ENCODE assay signal across 25 cellular contexts in genomic region chr2:81542119-81542518, GRCh38.
"Had no signal": no experiment of that assay in that cellular context is flagged by ENCODE, and none has a peak within 500 bp of the region (broad histone marks: within the 10 kb centered on the region; RNA-seq: fewer than 3 reads in every experiment).

No MANE protein-coding gene starts in this region.

- DNase-seq: activated CD4-positive, alpha-beta T cell treated with anti-CD3 and anti-CD28 coated beads, Interleukin-2, amount 10 ng/mL, durations not matched to agents 24 days and 14 days; activated CD4-positive, alpha-beta T cell treated with anti-CD3 and anti-CD28 coated beads, Interleukin-2, amount 50 U/mL, for 48 hours; activated CD4-positive, CD25-positive, alpha-beta regulatory T cell treated with anti-CD3 and anti-CD28 coated beads, Interleukin-2, amount 50 U/mL, for 72 hours; activated CD8-positive, alpha-beta memory T cell treated with anti-CD3 and anti-CD28 coated beads, Interleukin-2, amount 10 ng/mL, durations not matched to agents 7 days and 5 days; activated effector memory CD4-positive, alpha-beta T cell treated with anti-CD3 and anti-CD28 coated beads, Interleukin-2, amount 50 U/mL, for 16 hours; activated naive CD4-positive, alpha-beta T cell treated with anti-CD3 and anti-CD28 coated beads for 36 hours; activated T-cell treated with anti-CD3 and anti-CD28 coated beads, Interleukin-2, amount 50 U/mL, for 24 hours; amygdala; cerebellar nuclear complex; Karpas-422; NCI-H1048; NCI-H1694; NCI-H2029; NCI-H2107; NCI-H526; SIG-M5; T-helper 17 cell; T-helper 9 cell had no signal

- H3K4me1 Mint-ChIP-seq: activated CD4-positive, alpha-beta T cell treated with anti-CD3 and anti-CD28 coated beads, Interleukin-2, amount 10 ng/mL, durations not matched to agents 24 days and 14 days; activated CD8-positive, alpha-beta memory T cell treated with anti-CD3 and anti-CD28 coated beads, Interleukin-2, amount 10 ng/mL, durations not matched to agents 7 days and 5 days; brain; T-helper 17 cell; WTC11 had no signal

- ATAC-seq: activated CD8-positive, alpha-beta memory T cell treated with anti-CD3 and anti-CD28 coated beads, Interleukin-2, amount 10 ng/mL, durations not matched to agents 7 days and 5 days; T-helper 17 cell; WTC11 had no signal

- H3K27me3 Mint-ChIP-seq: activated CD4-positive, alpha-beta T cell treated with anti-CD3 and anti-CD28 coated beads, Interleukin-2, amount 10 ng/mL, durations not matched to agents 24 days and 14 days; activated CD8-positive, alpha-beta memory T cell treated with anti-CD3 and anti-CD28 coated beads, Interleukin-2, amount 10 ng/mL, durations not matched to agents 7 days and 5 days; activated naive CD8-positive, alpha-beta T cell; activated T-cell treated with anti-CD3 and anti-CD28 coated beads, Interleukin-2, amount 50 U/mL, for 24 hours; brain; dendritic cell treated with granulocyte-macrophage colony-stimulating factor and Interleukin-4, amounts not matched to agents 40 ng/mL and 50 ng/mL, for 4 days; T-helper 17 cell had no signal

- FAIRE-seq: astrocyte, colon, RCC 7860 had no signal

- H3K4me3 Mint-ChIP-seq: activated CD4-positive, alpha-beta T cell treated with anti-CD3 and anti-CD28 coated beads, Interleukin-2, amount 10 ng/mL, durations not matched to agents 24 days and 14 days; activated CD8-positive, alpha-beta memory T cell treated with anti-CD3 and anti-CD28 coated beads, Interleukin-2, amount 10 ng/mL, durations not matched to agents 7 days and 5 days; activated naive CD4-positive, alpha-beta T cell treated with anti-CD3 and anti-CD28 coated beads for 36 hours; activated naive CD8-positive, alpha-beta T cell; activated T-cell treated with anti-CD3 and anti-CD28 coated beads, Interleukin-2, amount 50 U/mL, for 24 hours; brain; dendritic cell treated with granulocyte-macrophage colony-stimulating factor and Interleukin-4, amounts not matched to agents 40 ng/mL and 50 ng/mL, for 4 days; T-helper 17 cell; WTC11 had no signal

- H3K27ac Mint-ChIP-seq: activated CD4-positive, alpha-beta T cell treated with anti-CD3 and anti-CD28 coated beads, Interleukin-2, amount 10 ng/mL, durations not matched to agents 24 days and 14 days; activated CD8-positive, alpha-beta memory T cell treated with anti-CD3 and anti-CD28 coated beads, Interleukin-2, amount 10 ng/mL, durations not matched to agents 7 days and 5 days; activated naive CD4-positive, alpha-beta T cell treated with anti-CD3 and anti-CD28 coated beads for 36 hours; activated naive CD8-positive, alpha-beta T cell; activated T-cell treated with anti-CD3 and anti-CD28 coated beads, Interleukin-2, amount 50 U/mL, for 24 hours; brain; dendritic cell treated with granulocyte-macrophage colony-stimulating factor and Interleukin-4, amounts not matched to agents 40 ng/mL and 50 ng/mL, for 4 days; T-helper 17 cell; WTC11 had no signal

- H3K36me3 Mint-ChIP-seq: activated CD8-positive, alpha-beta memory T cell treated with anti-CD3 and anti-CD28 coated beads, Interleukin-2, amount 10 ng/mL, durations not matched to agents 7 days and 5 days; activated naive CD8-positive, alpha-beta T cell; brain; WTC11 had no signal

- H3K9me3 Mint-ChIP-seq: activated CD4-positive, alpha-beta T cell treated with anti-CD3 and anti-CD28 coated beads, Interleukin-2, amount 10 ng/mL, durations not matched to agents 24 days and 14 days; brain; WTC11 had no signal
